ENCODE assay signal across 1 cellular context in the genomic region with DNA sequence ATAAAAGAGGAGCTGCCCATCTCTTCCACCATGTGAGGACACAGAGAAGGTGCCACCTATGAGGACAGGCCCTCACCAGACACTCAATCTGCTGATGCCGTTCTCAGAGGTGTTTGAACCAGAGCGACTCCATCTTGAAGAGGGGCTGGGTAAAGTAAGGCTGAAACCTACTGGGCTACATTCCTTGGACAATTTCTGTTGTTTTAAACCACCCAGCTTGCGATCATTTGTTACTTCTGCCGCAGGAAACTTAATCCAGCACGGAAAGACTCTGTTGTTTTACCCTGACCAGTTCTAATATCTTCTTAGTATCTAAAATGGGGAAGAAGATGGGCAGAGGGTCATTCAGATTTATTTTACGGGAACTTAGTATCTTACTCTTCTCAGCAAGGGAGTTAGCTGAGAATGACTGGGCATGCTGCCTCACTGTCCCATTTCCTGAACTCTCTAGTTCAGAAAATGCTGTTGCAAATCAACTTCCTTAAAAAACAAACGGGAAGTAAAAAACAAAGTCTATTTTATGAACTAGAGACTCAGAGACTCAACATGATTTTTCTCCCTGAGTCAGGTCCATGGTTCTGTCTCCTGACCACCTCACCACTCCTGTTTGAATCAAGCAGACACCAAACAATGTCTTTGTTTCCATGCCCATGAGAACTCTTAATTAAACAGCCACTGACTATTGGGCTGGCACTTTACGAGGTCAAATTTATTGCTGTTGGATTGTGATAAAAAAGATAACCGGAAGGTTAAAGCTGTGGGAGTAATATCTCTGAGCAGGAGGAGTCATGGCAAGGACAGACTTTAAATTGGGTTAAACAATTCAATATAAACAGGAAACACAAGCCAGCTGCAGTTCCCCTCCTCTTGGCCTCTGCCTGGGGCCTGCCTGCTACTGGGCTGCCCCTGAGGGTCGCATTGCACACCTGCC.
TF ChIP-seq lines count a peak whose summit lies in the region.

No MANE protein-coding gene starts in this region.

TF ChIP-seq in K562, 482 proteins besides CTCF, POLR2A, EP300 and RAD21 (continued from another document and continues in another):
- no peak for TF ChIP-seq ZBTB5 (IDR thresholded peaks at IDR 0.05)
- no peak for TF ChIP-seq EP400 (IDR thresholded peaks at IDR 0.05)
- TF ChIP-seq, protein P1, sequence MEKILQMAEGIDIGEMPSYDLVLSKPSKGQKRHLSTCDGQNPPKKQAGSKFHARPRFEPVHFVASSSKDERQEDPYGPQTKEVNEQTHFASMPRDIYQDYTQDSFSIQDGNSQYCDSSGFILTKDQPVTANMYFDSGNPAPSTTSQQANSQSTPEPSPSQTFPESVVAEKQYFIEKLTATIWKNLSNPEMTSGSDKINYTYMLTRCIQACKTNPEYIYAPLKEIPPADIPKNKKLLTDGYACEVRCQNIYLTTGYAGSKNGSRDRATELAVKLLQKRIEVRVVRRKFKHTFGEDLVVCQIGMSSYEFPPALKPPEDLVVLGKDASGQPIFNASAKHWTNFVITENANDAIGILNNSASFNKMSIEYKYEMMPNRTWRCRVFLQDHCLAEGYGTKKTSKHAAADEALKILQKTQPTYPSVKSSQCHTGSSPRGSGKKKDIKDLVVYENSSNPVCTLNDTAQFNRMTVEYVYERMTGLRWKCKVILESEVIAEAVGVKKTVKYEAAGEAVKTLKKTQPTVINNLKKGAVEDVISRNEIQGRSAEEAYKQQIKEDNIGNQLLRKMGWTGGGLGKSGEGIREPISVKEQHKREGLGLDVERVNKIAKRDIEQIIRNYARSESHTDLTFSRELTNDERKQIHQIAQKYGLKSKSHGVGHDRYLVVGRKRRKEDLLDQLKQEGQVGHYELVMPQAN (IDR thresholded peaks at IDR 0.05; ENCODE audit: borderline replicate concordance), result no peak
- TF ChIP-seq ZNF134 (CRISPR knock-in tag; conservative IDR thresholded peaks at IDR 0.05), result peak; percentile 88
- TF ChIP-seq ZNF766 (CRISPR knock-in tag; conservative IDR thresholded peaks at IDR 0.05), result peak; percentile 97
- TF ChIP-seq, protein P2, sequence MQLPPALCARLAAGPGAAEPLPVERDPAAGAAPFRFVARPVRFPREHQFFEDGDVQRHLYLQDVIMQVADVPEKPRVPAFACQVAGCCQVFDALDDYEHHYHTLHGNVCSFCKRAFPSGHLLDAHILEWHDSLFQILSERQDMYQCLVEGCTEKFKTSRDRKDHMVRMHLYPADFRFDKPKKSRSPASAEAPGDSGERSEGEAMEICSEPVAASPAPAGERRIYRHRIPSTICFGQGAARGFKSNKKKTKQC (CRISPR knock-in tag; IDR thresholded peaks at IDR 0.05), result no peak
- TF ChIP-seq AFF4 (CRISPR knock-in tag; IDR thresholded peaks at IDR 0.05), result no peak
- no peak for TF ChIP-seq ZNF121 (CRISPR knock-in tag; conservative IDR thresholded peaks at IDR 0.05)
- no peak for TF ChIP-seq SRSF3 (IDR thresholded peaks at IDR 0.05; ENCODE audit: insufficient read depth, low read length)
- TF ChIP-seq MAFK (IDR thresholded peaks at IDR 0.05; ENCODE audit: low read length), result no peak
- TF ChIP-seq TOE1 (IDR thresholded peaks at IDR 0.05; ENCODE audit: borderline replicate concordance), result no peak
- no peak for TF ChIP-seq TOE1 (CRISPR knock-in tag; IDR thresholded peaks at IDR 0.05; ENCODE audit: borderline replicate concordance, low read depth)
- peak; percentile 58; the same call in 1 of the 2 replicates for TF ChIP-seq TEAD2 (tag; IDR thresholded peaks at IDR 0.05)
- TF ChIP-seq SAFB (IDR thresholded peaks at IDR 0.05; ENCODE audit: borderline replicate concordance, low read depth, low read length), result no peak
- peak; percentile 80 for TF ChIP-seq DPF2 (IDR thresholded peaks at IDR 0.05)
- TF ChIP-seq TAF15 (IDR thresholded peaks at IDR 0.05; ENCODE audit: low read depth, low read length), result no peak
- no peak for TF ChIP-seq RFX5 (IDR thresholded peaks at IDR 0.05; ENCODE audit: low read depth, low read length)
- TF ChIP-seq BHLHE40 (IDR thresholded peaks at IDR 0.05; ENCODE audit: low read length), result no peak
- TF ChIP-seq SIX5 (IDR thresholded peaks at IDR 0.05; ENCODE audit: borderline replicate concordance in 1 of 2, insufficient read depth in 1 of 2, low read depth in 1 of 2, low read length in 2 of 2), result no peak
- TF ChIP-seq ZNF274 (IDR thresholded peaks at IDR 0.05; ENCODE audit: borderline replicate concordance, low read depth, low read length), result no peak
- TF ChIP-seq EWSR1 (IDR thresholded peaks at IDR 0.05; ENCODE audit: borderline replicate concordance, low read depth, partially characterized antibody), result no peak
- no peak for TF ChIP-seq PTBP1 (IDR thresholded peaks at IDR 0.05; ENCODE audit: low read depth, low read length)
- TF ChIP-seq ZFP30 (CRISPR knock-in tag; IDR thresholded peaks at IDR 0.05; ENCODE audit: borderline replicate concordance), result no peak
- TF ChIP-seq NBN (IDR thresholded peaks at IDR 0.05; ENCODE audit: low read depth), result 0 out of 2 replicates have a peak, but pooled peaks have one; percentile 27
- 0 out of 4 replicates have a peak, but pooled peaks of 1 of the 2 experiments have one; percentile 9 for TF ChIP-seq NRF1 (conservative IDR thresholded peaks at IDR 0.05 in 1 of 2, IDR thresholded peaks at IDR 0.05 in 1 of 2)
- TF ChIP-seq POLR2B (IDR thresholded peaks at IDR 0.05; ENCODE audit: low read depth, partially characterized antibody), result no peak
- TF ChIP-seq SMAD1 (IDR thresholded peaks at IDR 0.05; ENCODE audit: low read depth, low read length, partially characterized antibody), result no peak
- TF ChIP-seq SRSF1 (IDR thresholded peaks at IDR 0.05; ENCODE audit: low read depth, low read length), result no peak
- no peak for TF ChIP-seq TAL1 (IDR thresholded peaks at IDR 0.05)
- no peak for TF ChIP-seq KDM4B (IDR thresholded peaks at IDR 0.05; ENCODE audit: borderline replicate concordance in 2 of 2, low read depth in 1 of 2)
- TF ChIP-seq ZNF77 (CRISPR knock-in tag; IDR thresholded peaks at IDR 0.05), result no peak
- 0 out of 2 replicates have a peak, but pooled peaks have one; percentile 74 for TF ChIP-seq PHTF2 (CRISPR knock-in tag; IDR thresholded peaks at IDR 0.05)
- peak; percentile 79 for TF ChIP-seq ILK (tag; IDR thresholded peaks at IDR 0.05; ENCODE audit: borderline replicate concordance, low read depth)
- TF ChIP-seq ZNF717 (CRISPR knock-in tag; IDR thresholded peaks at IDR 0.05), result 0 out of 2 replicates have a peak, but pooled peaks have one; percentile 72
- TF ChIP-seq, protein P3, sequence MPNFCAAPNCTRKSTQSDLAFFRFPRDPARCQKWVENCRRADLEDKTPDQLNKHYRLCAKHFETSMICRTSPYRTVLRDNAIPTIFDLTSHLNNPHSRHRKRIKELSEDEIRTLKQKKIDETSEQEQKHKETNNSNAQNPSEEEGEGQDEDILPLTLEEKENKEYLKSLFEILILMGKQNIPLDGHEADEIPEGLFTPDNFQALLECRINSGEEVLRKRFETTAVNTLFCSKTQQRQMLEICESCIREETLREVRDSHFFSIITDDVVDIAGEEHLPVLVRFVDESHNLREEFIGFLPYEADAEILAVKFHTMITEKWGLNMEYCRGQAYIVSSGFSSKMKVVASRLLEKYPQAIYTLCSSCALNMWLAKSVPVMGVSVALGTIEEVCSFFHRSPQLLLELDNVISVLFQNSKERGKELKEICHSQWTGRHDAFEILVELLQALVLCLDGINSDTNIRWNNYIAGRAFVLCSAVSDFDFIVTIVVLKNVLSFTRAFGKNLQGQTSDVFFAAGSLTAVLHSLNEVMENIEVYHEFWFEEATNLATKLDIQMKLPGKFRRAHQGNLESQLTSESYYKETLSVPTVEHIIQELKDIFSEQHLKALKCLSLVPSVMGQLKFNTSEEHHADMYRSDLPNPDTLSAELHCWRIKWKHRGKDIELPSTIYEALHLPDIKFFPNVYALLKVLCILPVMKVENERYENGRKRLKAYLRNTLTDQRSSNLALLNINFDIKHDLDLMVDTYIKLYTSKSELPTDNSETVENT (CRISPR knock-in tag; IDR thresholded peaks at IDR 0.05), result no peak
- no peak for TF ChIP-seq ZNF740 (CRISPR knock-in tag; IDR thresholded peaks at IDR 0.05)
- TF ChIP-seq ZNF740 (tag; IDR thresholded peaks at IDR 0.05), result peak in 1 of 2 experiments; percentile 96; a peak in 2 of 4 replicates
- TF ChIP-seq ZNF695 (CRISPR knock-in tag; IDR thresholded peaks at IDR 0.05), result peak; percentile 95
- TF ChIP-seq ZNF75A (CRISPR knock-in tag; IDR thresholded peaks at IDR 0.05), result peak; percentile 80
- TF ChIP-seq MTA1 (IDR thresholded peaks at IDR 0.05; ENCODE audit: borderline replicate concordance), result no peak
- TF ChIP-seq ILF3 (IDR thresholded peaks at IDR 0.05; ENCODE audit: borderline replicate concordance), result no peak
- no peak for TF ChIP-seq HNRNPUL1 (IDR thresholded peaks at IDR 0.05; ENCODE audit: low read length)
- no peak for TF ChIP-seq ZNF384 (IDR thresholded peaks at IDR 0.05; ENCODE audit: low read depth, low read length)
- peak; percentile 58; the same call in 1 of the 2 replicates for TF ChIP-seq CBFA2T3 (IDR thresholded peaks at IDR 0.05)
- no peak for TF ChIP-seq TARDBP (IDR thresholded peaks at IDR 0.05)
- peak; percentile 87 for TF ChIP-seq TCFL5 (CRISPR knock-in tag; conservative IDR thresholded peaks at IDR 0.05)
- TF ChIP-seq POLR2G (IDR thresholded peaks at IDR 0.05; ENCODE audit: low read depth, low read length), result no peak
- TF ChIP-seq ZNF24 (IDR thresholded peaks at IDR 0.05), result no peak
- peak; percentile 64; the same call in 1 of the 2 replicates for TF ChIP-seq ZNF280B (CRISPR knock-in tag; IDR thresholded peaks at IDR 0.05)
- TF ChIP-seq TAF1 (IDR thresholded peaks at IDR 0.05; ENCODE audit: control insufficient read depth, extremely low read depth, insufficient read depth, low read length, severe bottlenecking), result no peak
- TF ChIP-seq ZNF696 (CRISPR knock-in tag; conservative IDR thresholded peaks at IDR 0.05), result 0 out of 2 replicates have a peak, but pooled peaks have one; percentile 56
- no peak for TF ChIP-seq MCM2 (IDR thresholded peaks at IDR 0.05; ENCODE audit: low read depth)
